In genomic region chr3:90099493-90099892, GRCh38 we compare ENCODE assay signal across 3 cellular contexts.
A peak's percentile ranks its signal among the peaks of the same experiment; 100 is the strongest.
TF ChIP-seq lines count a peak whose summit lies in the region.

No MANE protein-coding gene starts in this region.

TF ChIP-seq in HepG2, 621 proteins besides CTCF, POLR2A, EP300 and RAD21:
- TF ChIP-seq HMG20A (CRISPR knock-in tag; IDR thresholded peaks at IDR 0.05; ENCODE audit: borderline replicate concordance) (no peak), MAFF (IDR thresholded peaks at IDR 0.05; ENCODE audit: low read depth, low read length) (peak; percentile 57), MAFK (conservative IDR thresholded peaks at IDR 0.05 in 1 of 2, IDR thresholded peaks at IDR 0.05 in 1 of 2; ENCODE audit: low read length in 2 of 2) (peak; percentile 54 to 76), GATA4 (IDR thresholded peaks at IDR 0.05; ENCODE audit: borderline replicate concordance, low read depth) (no peak)

TF ChIP-seq in IMR-90, 13 proteins besides CTCF, POLR2A, EP300 and RAD21:
- no peak for TF ChIP-seq USF2 (IDR thresholded peaks at IDR 0.05; ENCODE audit: low read depth, low read length)
- TF ChIP-seq MAFK (IDR thresholded peaks at IDR 0.05; ENCODE audit: low read depth, low read length) = peak; percentile 71

TF ChIP-seq in K562, 482 proteins besides CTCF, POLR2A, EP300 and RAD21:
- TF ChIP-seq ZNF316 (IDR thresholded peaks at IDR 0.05) (peak; percentile 31; the same call in 1 of the 2 replicates), MLLT1 (IDR thresholded peaks at IDR 0.05) (no peak), HMG20B (CRISPR knock-in tag; IDR thresholded peaks at IDR 0.05) (no peak)
